ENCODE assay signal across 14 cellular contexts in genomic region chr15:37028609-37029287, GRCh38.
DNase-seq lines count a peak whose midpoint lies in the region; ATAC-seq and TF ChIP-seq lines count a peak whose summit lies in the region.
"Had no signal": no experiment of that assay in that cellular context is flagged by ENCODE, and none has a peak within 500 bp of the region (broad histone marks: within the 10 kb centered on the region; RNA-seq: fewer than 3 reads in every experiment).

No MANE protein-coding gene starts in this region.

- H3K36me3 ChIP-seq in CD8-positive, alpha-beta memory T cell (ENCODE audit: insufficient read depth, low read length), result no peaks in the 10 kb centered on the region
- no peaks in the 10 kb centered on the region for H3K36me3 ChIP-seq in adrenal gland (replicated peaks in 1 of 2)
- H3K36me3 ChIP-seq: neural progenitor cell, uterus had no signal

- H3K27ac Mint-ChIP-seq in CD8-positive, alpha-beta memory T cell, result no peak overlapping the region
- H3K27ac Mint-ChIP-seq: memory B cell, neural progenitor cell had no signal

- peak; percentile 78 for DNase-seq in AG09319 (ENCODE audit: extremely low read depth, low read depth)
- peak; percentile 58 for DNase-seq in HFF-Myc (ENCODE audit: extremely low read depth, low read depth)
- peak; percentile 75 to 83 for DNase-seq in cardiac fibroblast (ENCODE audit: low read depth in 2 of 2)
- peak; percentile 37 for DNase-seq in left kidney (ENCODE audit: low read depth, low spot score)
- DNase-seq in mesenteric fat pad (ENCODE audit: low spot score), result no peak
- DNase-seq in CD8-positive, alpha-beta memory T cell, result no peak
- no peak for DNase-seq in adrenal gland
- DNase-seq: Caco-2, NCI-H1436 treated with DMSO at 0.1 percent for 48 hours, uterus had no signal

- intact Hi-C loops in adrenal gland (cut with DNase I), result no loop called here

- TF ChIP-seq POLR2A in adrenal gland (IDR thresholded peaks at IDR 0.05), result no peak

- H3K4me3 ChIP-seq in HFF-Myc (replicated peaks; ENCODE audit: low read depth, low read length) (no peak overlapping the region), cardiac fibroblast (replicated peaks in 1 of 2; ENCODE audit: low read depth in 2 of 2, low read length in 2 of 2) (no peak overlapping the region), adrenal gland (no peak overlapping the region)
- no peak overlapping the region for H3K4me3 ChIP-seq in CD8-positive, alpha-beta memory T cell (ENCODE audit: low read length)
- H3K4me3 ChIP-seq: HAP-1, neural progenitor cell, uterus had no signal

- H3K4me1 Mint-ChIP-seq in CD8-positive, alpha-beta memory T cell, result no peaks in the 10 kb centered on the region
- H3K4me1 Mint-ChIP-seq: memory B cell had no signal

- H3K27ac ChIP-seq in CD8-positive, alpha-beta memory T cell (ENCODE audit: low read depth, low read length), result no peak overlapping the region
- peak overlapping the region in 2 of 5 donors; percentile 9 to 31 for H3K27ac ChIP-seq in adrenal gland
- H3K27ac ChIP-seq: neural progenitor cell had no signal

- 66 to 70% (median 69%) methylated on average over 4 of the region's 4 CpGs for WGBS in adrenal gland, 4 donors

- H3K27me3 ChIP-seq in CD8-positive, alpha-beta memory T cell (ENCODE audit: insufficient read depth, low read length, poor library complexity, severe bottlenecking), result no peaks in the 10 kb centered on the region
- no peaks in the 10 kb centered on the region for H3K27me3 ChIP-seq in adrenal gland
- H3K27me3 ChIP-seq: neural progenitor cell, uterus had no signal

- H3K9me3 Mint-ChIP-seq in CD8-positive, alpha-beta memory T cell, result peaks cover 0 to under 1% (median 0%) of the 10 kb centered on the region in 5 donors
- H3K9me3 Mint-ChIP-seq: neural progenitor cell had no signal

- CTCF ChIA-PET in CD8-positive, alpha-beta memory T cell (lab: Charles Lee), result no interaction called here

- H3K4me1 ChIP-seq in CD8-positive, alpha-beta memory T cell (ENCODE audit: insufficient read depth, low read length), result no peaks in the 10 kb centered on the region
- peaks cover 0 to 28% of the 10 kb centered on the region in 2 donors for H3K4me1 ChIP-seq in adrenal gland (replicated peaks in 1 of 2)
- H3K4me1 ChIP-seq: Caco-2, HAP-1 had no signal

- H3K36me3 Mint-ChIP-seq in CD8-positive, alpha-beta memory T cell, result no peaks in the 10 kb centered on the region
- H3K36me3 Mint-ChIP-seq: memory B cell had no signal

- no peak for ATAC-seq in HG02588 (IDR thresholded peaks at IDR 0.05; ENCODE audit: unreplicated experiment)

- H3K27me3 Mint-ChIP-seq in CD8-positive, alpha-beta memory T cell, result peaks cover under 1 to 3% of the 10 kb centered on the region in 2 donors

- POLR2A ChIA-PET in CD8-positive, alpha-beta memory T cell (lab: Charles Lee), result no interaction called here

- H3K9me3 ChIP-seq in CD8-positive, alpha-beta memory T cell (ENCODE audit: low read length), result no peaks in the 10 kb centered on the region
- no peaks in the 10 kb centered on the region for H3K9me3 ChIP-seq in adrenal gland (replicated peaks in 1 of 3)
- H3K9me3 ChIP-seq: Caco-2, HAP-1, uterus had no signal

- TF ChIP-seq CTCF in AG09319 (IDR thresholded peaks at IDR 0.05; ENCODE audit: low read depth, low read length), result no peak
- TF ChIP-seq CTCF in HFF-Myc (IDR thresholded peaks at IDR 0.05; ENCODE audit: low read depth, low read length, missing control alignments), result no peak
- no peak for TF ChIP-seq CTCF in cardiac fibroblast (IDR thresholded peaks at IDR 0.05; ENCODE audit: low read depth, low read length)
- no peak for TF ChIP-seq CTCF in adrenal gland (IDR thresholded peaks at IDR 0.05)

- no peak overlapping the region for H3K4me3 Mint-ChIP-seq in CD8-positive, alpha-beta memory T cell
- H3K4me3 Mint-ChIP-seq: memory B cell, neural progenitor cell had no signal

Comparison
In these comparisons a context has a peak if more than half of its experiments do, and no peak if none do; other contexts are left out.
1. DNase-seq: peak in AG09319 (single experiment), HFF-Myc (single experiment), cardiac fibroblast (2 of 2) and left kidney (single experiment); none in mesenteric fat pad (single experiment), CD8-positive, alpha-beta memory T cell (0 of 5) and adrenal gland (0 of 7).